Comparison of ENCODE assay signal across 8 cellular contexts in genomic region chr5:177006265-177006972, GRCh38. TPM values are rescaled to one million over a fixed set of nuclear protein-coding genes. Genes with fewer than 3 reads are reported as not detected.
DNase-seq lines count a peak whose midpoint lies in the region; ATAC-seq lines count a peak whose summit lies in the region.

UIMC1 (minus strand) TSS chr5:177006779; CDS start chr5:176982615, 24,164 bp downstream.

- H3K9me3 Mint-ChIP-seq in naive B cell = peaks cover 0 to 5% (median 4%) of the 10 kb centered on the region in 7 donors
- no peaks in the 10 kb centered on the region for H3K9me3 Mint-ChIP-seq in stimulated activated effector memory CD8-positive, alpha-beta T cell treated with anti-CD3 and anti-CD28 coated beads, Interleukin-12 subunit alpha, Interleukin-12 subunit beta, amount 100 ng/mL, for 72 hours

- H3K4me1 Mint-ChIP-seq in naive B cell = peaks cover 14 to 39% (median 24%) of the 10 kb centered on the region in 3 donors
- H3K4me1 Mint-ChIP-seq in stimulated activated effector memory CD8-positive, alpha-beta T cell treated with anti-CD3 and anti-CD28 coated beads, Interleukin-12 subunit alpha, Interleukin-12 subunit beta, amount 100 ng/mL, for 72 hours = peaks cover 26% of the 10 kb centered on the region

- H3K36me3 Mint-ChIP-seq in naive B cell = no peaks in the 10 kb centered on the region
- H3K36me3 Mint-ChIP-seq in stimulated activated effector memory CD8-positive, alpha-beta T cell treated with anti-CD3 and anti-CD28 coated beads, Interleukin-12 subunit alpha, Interleukin-12 subunit beta, amount 100 ng/mL, for 72 hours = peaks cover 20% of the 10 kb centered on the region

- no peaks in the 10 kb centered on the region for H3K27me3 Mint-ChIP-seq in naive B cell

- H3K27ac Mint-ChIP-seq in naive B cell = peak within 1 kb of the TSS; percentile 89 to 98 (median 94)
- peak within 1 kb of the TSS; percentile 94 for H3K27ac Mint-ChIP-seq in stimulated activated effector memory CD8-positive, alpha-beta T cell treated with anti-CD3 and anti-CD28 coated beads, Interleukin-12 subunit alpha, Interleukin-12 subunit beta, amount 100 ng/mL, for 72 hours

- H3K4me3 Mint-ChIP-seq in naive B cell = peak within 1 kb of the TSS; percentile 91 to 97 (median 96)
- H3K4me3 Mint-ChIP-seq in stimulated activated effector memory CD8-positive, alpha-beta T cell treated with anti-CD3 and anti-CD28 coated beads, Interleukin-12 subunit alpha, Interleukin-12 subunit beta, amount 100 ng/mL, for 72 hours = peak within 1 kb of the TSS; percentile 94

- peak; percentile 64 for ATAC-seq in GM21825 (IDR thresholded peaks at IDR 0.05; ENCODE audit: unreplicated experiment)
- peak; percentile 73 to 75 for ATAC-seq in naive B cell (ENCODE audit: low read depth in 2 of 2)
- peak; percentile 95 for ATAC-seq in stimulated activated effector memory CD8-positive, alpha-beta T cell treated with anti-CD3 and anti-CD28 coated beads, Interleukin-12 subunit alpha, Interleukin-12 subunit beta, amount 100 ng/mL, for 72 hours

- DNase-seq in DMS53 treated with DMSO at 0.1 percent for 48 hours (lab: John Stamatoyannopoulos, UW; ENCODE audit: unreplicated experiment) (peak; percentile 91), Kasumi-1 (lab: John Stamatoyannopoulos, UW) (peak; percentile 80 to 83), RPMI8226 (peak; percentile 95), fibroblast of gingiva (ENCODE audit: low read depth) (peak; percentile 91), naive B cell (peak; percentile 88)
- DNase-seq in activated T-helper 1 cell treated with anti-CD3 and anti-CD28 coated beads, Interleukin-2, amount 50 U/mL, for 16 hours (ENCODE audit: low read depth in 1 of 2, low spot score in 1 of 2) = peak; percentile 80 to 88
- DNase-seq in stimulated activated effector memory CD8-positive, alpha-beta T cell treated with anti-CD3 and anti-CD28 coated beads, Interleukin-12 subunit alpha, Interleukin-12 subunit beta, amount 100 ng/mL, for 72 hours (ENCODE audit: low spot score in 2 of 2) = peak; percentile 95 to 98

RNA-seq across cellular contexts. Expression of gene UIMC1, which starts in this region (rescaled TPM):
- polyA plus RNA-seq in naive B cell (ENCODE audit: low read depth in 6 of 6) = 10 to 100 TPM; 25.0 to 39.1 (median 32.7) TPM

Comparison
In these comparisons a context has a peak if more than half of its experiments do, and no peak if none do; other contexts are left out.
1. Peak in every context shown above with its lines: DNase-seq and ATAC-seq.